Comparison of ENCODE assay signal across 14 cellular contexts in genomic region chr6:31179896-31180295, GRCh38. TPM values are rescaled to one million over a fixed set of nuclear protein-coding genes. Genes with fewer than 3 reads are reported as not detected.
A peak's percentile ranks its signal among the peaks of the same experiment; 100 is the strongest.
DNase-seq lines count a peak whose midpoint lies in the region; ATAC-seq and TF ChIP-seq lines count a peak whose summit lies in the region.
"Had no signal": no experiment of that assay in that cellular context is flagged by ENCODE, and none has a peak within 500 bp of the region (broad histone marks: within the 10 kb centered on the region; RNA-seq: fewer than 3 reads in every experiment).

No MANE protein-coding gene starts in this region.

- intact Hi-C loops in activated CD8-positive, alpha-beta T cell treated with anti-CD3 and anti-CD28 coated beads for 36 hours (cut with micrococcal nuclease): no loop called here

- H3K27me3 Mint-ChIP-seq in activated CD4-positive, alpha-beta T cell treated with anti-CD3 and anti-CD28 coated beads, Interleukin-2, amount 10 ng/mL, durations not matched to agents 7 days and 5 days: no peaks in the 10 kb centered on the region
- H3K27me3 Mint-ChIP-seq in activated CD8-positive, alpha-beta T cell treated with anti-CD3 and anti-CD28 coated beads for 36 hours: no peaks in the 10 kb centered on the region

- H3K4me3 ChIP-seq in fibroblast of the aortic adventitia (ENCODE audit: low read depth, low read length): peak overlapping the region; percentile 60

- peak overlapping the region; percentile 84 for H3K4me3 Mint-ChIP-seq in activated CD4-positive, alpha-beta T cell treated with anti-CD3 and anti-CD28 coated beads, Interleukin-2, amount 10 ng/mL, durations not matched to agents 7 days and 5 days
- peak overlapping the region; percentile 69 for H3K4me3 Mint-ChIP-seq in activated CD8-positive, alpha-beta T cell treated with anti-CD3 and anti-CD28 coated beads for 36 hours
- H3K4me3 Mint-ChIP-seq in stimulated activated effector memory CD8-positive, alpha-beta T cell treated with anti-CD3 and anti-CD28 coated beads, Interleukin-12 subunit alpha, Interleukin-12 subunit beta, amount 100 ng/mL, for 72 hours: peak overlapping the region; percentile 76
- H3K4me3 Mint-ChIP-seq: brain, HFFc6 had no signal

- H3K9me3 Mint-ChIP-seq in activated CD4-positive, alpha-beta T cell treated with anti-CD3 and anti-CD28 coated beads, Interleukin-2, amount 10 ng/mL, durations not matched to agents 7 days and 5 days: no peaks in the 10 kb centered on the region
- H3K9me3 Mint-ChIP-seq in activated CD8-positive, alpha-beta T cell treated with anti-CD3 and anti-CD28 coated beads for 36 hours: no peaks in the 10 kb centered on the region
- H3K9me3 Mint-ChIP-seq in stimulated activated effector memory CD8-positive, alpha-beta T cell treated with anti-CD3 and anti-CD28 coated beads, Interleukin-12 subunit alpha, Interleukin-12 subunit beta, amount 100 ng/mL, for 72 hours: no peaks in the 10 kb centered on the region
- H3K9me3 Mint-ChIP-seq: brain, HFFc6 had no signal

- H3K4me1 Mint-ChIP-seq in activated CD4-positive, alpha-beta T cell treated with anti-CD3 and anti-CD28 coated beads, Interleukin-2, amount 10 ng/mL, durations not matched to agents 7 days and 5 days: peaks cover 30% of the 10 kb centered on the region
- peaks cover 15% of the 10 kb centered on the region for H3K4me1 Mint-ChIP-seq in activated CD8-positive, alpha-beta T cell treated with anti-CD3 and anti-CD28 coated beads for 36 hours (ENCODE audit: low read depth)
- H3K4me1 Mint-ChIP-seq in stimulated activated effector memory CD8-positive, alpha-beta T cell treated with anti-CD3 and anti-CD28 coated beads, Interleukin-12 subunit alpha, Interleukin-12 subunit beta, amount 100 ng/mL, for 72 hours: peaks cover 35% of the 10 kb centered on the region

- no peak for TF ChIP-seq CTCF in activated CD8-positive, alpha-beta T cell treated with anti-CD3 and anti-CD28 coated beads for 36 hours (IDR thresholded peaks at IDR 0.05)
- no peak for TF ChIP-seq CTCF in fibroblast of the aortic adventitia (IDR thresholded peaks at IDR 0.05; ENCODE audit: insufficient read depth, low read length)

- POLR2A ChIA-PET in activated CD4-positive, alpha-beta T cell treated with anti-CD3 and anti-CD28 coated beads, Interleukin-2, amount 10 ng/mL, durations not matched to agents 7 days and 5 days (lab: Charles Lee): no interaction called here
- POLR2A ChIA-PET in activated CD8-positive, alpha-beta T cell treated with anti-CD3 and anti-CD28 coated beads for 36 hours (lab: Charles Lee): no interaction called here

- no peak for DNase-seq in activated CD4-positive, alpha-beta T cell treated with anti-CD3 and anti-CD28 coated beads, Interleukin-2, amount 10 ng/mL, durations not matched to agents 7 days and 5 days
- DNase-seq in activated CD4-positive, alpha-beta T cell treated with anti-CD3 and anti-CD28 coated beads for 48 hours: no peak
- DNase-seq in activated CD8-positive, alpha-beta T cell treated with anti-CD3 and anti-CD28 coated beads for 36 hours: no peak
- DNase-seq in fibroblast of the aortic adventitia (ENCODE audit: low read depth) (no peak), NCI-H446 (lab: John Stamatoyannopoulos, UW) (no peak)
- DNase-seq in stimulated activated effector memory CD8-positive, alpha-beta T cell treated with anti-CD3 and anti-CD28 coated beads, Interleukin-12 subunit alpha, Interleukin-12 subunit beta, amount 100 ng/mL, for 72 hours (ENCODE audit: low spot score in 2 of 2): no peak
- DNase-seq in central memory CD4-positive, alpha-beta T cell: no peak
- DNase-seq: HFFc6, KG1, kidney glomerular epithelial cell, NCI-H1930 had no signal

- peak overlapping the region; percentile 90 for H3K27ac Mint-ChIP-seq in activated CD4-positive, alpha-beta T cell treated with anti-CD3 and anti-CD28 coated beads, Interleukin-2, amount 10 ng/mL, durations not matched to agents 7 days and 5 days
- H3K27ac Mint-ChIP-seq in activated CD8-positive, alpha-beta T cell treated with anti-CD3 and anti-CD28 coated beads for 36 hours: no peak overlapping the region
- H3K27ac Mint-ChIP-seq in stimulated activated effector memory CD8-positive, alpha-beta T cell treated with anti-CD3 and anti-CD28 coated beads, Interleukin-12 subunit alpha, Interleukin-12 subunit beta, amount 100 ng/mL, for 72 hours: peak overlapping the region; percentile 89
- H3K27ac Mint-ChIP-seq: brain, HFFc6 had no signal

- CTCF ChIA-PET in activated CD4-positive, alpha-beta T cell treated with anti-CD3 and anti-CD28 coated beads, Interleukin-2, amount 10 ng/mL, durations not matched to agents 7 days and 5 days (lab: Charles Lee): interaction anchor here (0.5 to 1.2 kb wide), 2 partner anchors 12 to 51 kb away, joined by 3 to 4 read pairs; no protein-coding TSS in a partner anchor
- CTCF ChIA-PET in activated CD8-positive, alpha-beta T cell treated with anti-CD3 and anti-CD28 coated beads for 36 hours (lab: Charles Lee): no interaction called here

- H3K36me3 Mint-ChIP-seq in activated CD4-positive, alpha-beta T cell treated with anti-CD3 and anti-CD28 coated beads, Interleukin-2, amount 10 ng/mL, durations not matched to agents 7 days and 5 days (ENCODE audit: low read depth): no peaks in the 10 kb centered on the region
- no peaks in the 10 kb centered on the region for H3K36me3 Mint-ChIP-seq in activated CD8-positive, alpha-beta T cell treated with anti-CD3 and anti-CD28 coated beads for 36 hours (ENCODE audit: low read depth)
- H3K36me3 Mint-ChIP-seq in stimulated activated effector memory CD8-positive, alpha-beta T cell treated with anti-CD3 and anti-CD28 coated beads, Interleukin-12 subunit alpha, Interleukin-12 subunit beta, amount 100 ng/mL, for 72 hours: no peaks in the 10 kb centered on the region
- H3K36me3 Mint-ChIP-seq: brain had no signal

- ATAC-seq in activated CD8-positive, alpha-beta T cell treated with anti-CD3 and anti-CD28 coated beads for 36 hours: no peak
- ATAC-seq in stimulated activated effector memory CD8-positive, alpha-beta T cell treated with anti-CD3 and anti-CD28 coated beads, Interleukin-12 subunit alpha, Interleukin-12 subunit beta, amount 100 ng/mL, for 72 hours: no peak
- ATAC-seq in GM18873 (IDR thresholded peaks at IDR 0.05; ENCODE audit: low FRiP score, unreplicated experiment): no peak

RNA-seq across cellular contexts. Expression of gene POU5F1, which starts 9.4 kb away (rescaled TPM):
- total RNA-seq in activated CD4-positive, alpha-beta T cell treated with anti-CD3 and anti-CD28 coated beads, Interleukin-2, amount 10 ng/mL, durations not matched to agents 7 days and 5 days: under 1 TPM in 1 of 2 experiments, not detected in 1; 0.20 TPM
- not detected for total RNA-seq in activated CD8-positive, alpha-beta T cell treated with anti-CD3 and anti-CD28 coated beads for 36 hours
- total RNA-seq in fibroblast of the aortic adventitia (ENCODE audit: low replicate concordance): not detected in 2 replicates

RNA-seq across cellular contexts. Expression of gene TCF19, which starts 21.5 kb away (rescaled TPM):
- 10 to 100 TPM; 86.3 to 86.7 TPM for total RNA-seq in activated CD4-positive, alpha-beta T cell treated with anti-CD3 and anti-CD28 coated beads, Interleukin-2, amount 10 ng/mL, durations not matched to agents 7 days and 5 days
- 10 to 100 TPM; 91.9 to 92.9 TPM for total RNA-seq in activated CD8-positive, alpha-beta T cell treated with anti-CD3 and anti-CD28 coated beads for 36 hours
- total RNA-seq in fibroblast of the aortic adventitia (ENCODE audit: low replicate concordance): 4.2 and 46.3 TPM in 2 replicates

RNA-seq across cellular contexts. Expression of gene CCHCR1, which starts 22.3 kb away (rescaled TPM):
- 10 to 100 TPM; 43.4 to 44.7 TPM for total RNA-seq in activated CD4-positive, alpha-beta T cell treated with anti-CD3 and anti-CD28 coated beads, Interleukin-2, amount 10 ng/mL, durations not matched to agents 7 days and 5 days
- total RNA-seq in activated CD8-positive, alpha-beta T cell treated with anti-CD3 and anti-CD28 coated beads for 36 hours: 10 to 100 TPM; 39.2 to 39.8 TPM
- 21.1 and 42.0 TPM in 2 replicates for total RNA-seq in fibroblast of the aortic adventitia (ENCODE audit: low replicate concordance)

RNA-seq across cellular contexts. Expression of gene PSORS1C2, which starts 41.0 kb away (rescaled TPM):
- not detected for total RNA-seq in activated CD4-positive, alpha-beta T cell treated with anti-CD3 and anti-CD28 coated beads, Interleukin-2, amount 10 ng/mL, durations not matched to agents 7 days and 5 days
- total RNA-seq in activated CD8-positive, alpha-beta T cell treated with anti-CD3 and anti-CD28 coated beads for 36 hours: not detected
- not detected in 2 replicates for total RNA-seq in fibroblast of the aortic adventitia (ENCODE audit: low replicate concordance)
- total RNA-seq: fibroblast of lung, HFFc6 had no signal

RNA-seq across cellular contexts. Expression of gene CDSN, which starts 59.6 kb away (rescaled TPM):
- total RNA-seq in activated CD4-positive, alpha-beta T cell treated with anti-CD3 and anti-CD28 coated beads, Interleukin-2, amount 10 ng/mL, durations not matched to agents 7 days and 5 days: not detected
- not detected for total RNA-seq in activated CD8-positive, alpha-beta T cell treated with anti-CD3 and anti-CD28 coated beads for 36 hours
- not detected in 2 replicates for total RNA-seq in fibroblast of the aortic adventitia (ENCODE audit: low replicate concordance)
- total RNA-seq: fibroblast of lung, HFFc6 had no signal
